ENCODE assay signal across 8 cellular contexts in genomic region chr17:29664743-29665479, GRCh38. TPM values are rescaled to one million over a fixed set of nuclear protein-coding genes. Genes with fewer than 3 reads are reported as not detected.
DNase-seq lines count a peak whose midpoint lies in the region; ATAC-seq, FAIRE-seq and TF ChIP-seq lines count a peak whose summit lies in the region.

No MANE protein-coding gene starts in this region.

- CTCF ChIA-PET in activated CD8-positive, alpha-beta T cell treated with anti-CD3 and anti-CD28 coated beads, Interleukin-2, amount 10 ng/mL, durations not matched to agents 7 days and 5 days (lab: Charles Lee): interaction anchor here (0.8 to 4.7 kb wide), 7 partner anchors 11 to 365 kb away, joined by 3 to 21 read pairs (median 4); no protein-coding TSS in a partner anchor

- no peak overlapping the region for H3K4me3 Mint-ChIP-seq in activated CD8-positive, alpha-beta T cell treated with anti-CD3 and anti-CD28 coated beads, Interleukin-2, amount 10 ng/mL, durations not matched to agents 7 days and 5 days

- H3K36me3 Mint-ChIP-seq in activated CD8-positive, alpha-beta T cell treated with anti-CD3 and anti-CD28 coated beads, Interleukin-2, amount 10 ng/mL, durations not matched to agents 7 days and 5 days (ENCODE audit: low read depth): peaks cover 54% of the 10 kb centered on the region

- peak; percentile 5 for FAIRE-seq in GM12892 (lab: Jason Lieb, UNC)

- H3K36me3 ChIP-seq in ACC112 (ENCODE audit: insufficient read depth, low read length): peaks cover 10% of the 10 kb centered on the region

- POLR2A ChIA-PET in activated CD8-positive, alpha-beta T cell treated with anti-CD3 and anti-CD28 coated beads, Interleukin-2, amount 10 ng/mL, durations not matched to agents 7 days and 5 days (lab: Charles Lee): interaction anchor here (1.6 kb wide), 1 partner anchor 42 kb away, joined by 3 read pairs; no protein-coding TSS in a partner anchor

- peaks cover 20% of the 10 kb centered on the region for H3K4me1 Mint-ChIP-seq in activated CD8-positive, alpha-beta T cell treated with anti-CD3 and anti-CD28 coated beads, Interleukin-2, amount 10 ng/mL, durations not matched to agents 7 days and 5 days (ENCODE audit: low read depth)

- H3K27ac ChIP-seq in ACC112 (ENCODE audit: low read depth, low read length): peak overlapping the region; percentile 72

- H3K4me1 ChIP-seq in ACC112 (ENCODE audit: control insufficient read depth, insufficient read depth, low read length, unreplicated experiment): peaks cover 15% of the 10 kb centered on the region

- peak overlapping the region; percentile 39 for H3K27ac Mint-ChIP-seq in activated CD8-positive, alpha-beta T cell treated with anti-CD3 and anti-CD28 coated beads, Interleukin-2, amount 10 ng/mL, durations not matched to agents 7 days and 5 days

- H2AFZ ChIP-seq in ACC112 (ENCODE audit: low read length, unreplicated experiment): no peak overlapping the region

- DNase-seq in GM12892 (ENCODE audit: insufficient read length) (no peak), iris pigment epithelial cell (ENCODE audit: low read depth) (peak; percentile 82), amygdala (lab: John Stamatoyannopoulos, UW) (no peak), GM19238 (ENCODE audit: insufficient read length, low spot score) (no peak)
- DNase-seq in activated CD8-positive, alpha-beta T cell treated with anti-CD3 and anti-CD28 coated beads, Interleukin-2, amount 10 ng/mL, durations not matched to agents 7 days and 5 days: no peak

- H3K27me3 ChIP-seq in ACC112 (ENCODE audit: insufficient read depth, low read length): no peaks in the 10 kb centered on the region

- no peaks in the 10 kb centered on the region for H3K79me2 ChIP-seq in ACC112 (ENCODE audit: control insufficient read depth, insufficient read depth, low read length, unreplicated experiment)

- no peak for ATAC-seq in activated CD8-positive, alpha-beta T cell treated with anti-CD3 and anti-CD28 coated beads, Interleukin-2, amount 10 ng/mL, durations not matched to agents 7 days and 5 days
- ATAC-seq in HG03280 (IDR thresholded peaks at IDR 0.05; ENCODE audit: unreplicated experiment) (no peak), HG02623 (IDR thresholded peaks at IDR 0.05; ENCODE audit: unreplicated experiment) (no peak)

- H3K4me3 ChIP-seq in ACC112 (ENCODE audit: low read depth, low read length): no peak overlapping the region

- TF ChIP-seq POLR2A in GM12892 (IDR thresholded peaks at IDR 0.05; ENCODE audit: low read depth, low read length): no peak

- no peaks in the 10 kb centered on the region for H3K9me3 Mint-ChIP-seq in activated CD8-positive, alpha-beta T cell treated with anti-CD3 and anti-CD28 coated beads, Interleukin-2, amount 10 ng/mL, durations not matched to agents 7 days and 5 days (ENCODE audit: insufficient read depth)

- H3K27me3 Mint-ChIP-seq in activated CD8-positive, alpha-beta T cell treated with anti-CD3 and anti-CD28 coated beads, Interleukin-2, amount 10 ng/mL, durations not matched to agents 7 days and 5 days (ENCODE audit: low read depth): no peaks in the 10 kb centered on the region

RNA-seq across cellular contexts. Expression of gene CORO6, which starts 42.2 kb away (rescaled TPM):
- 0.70 TPM for polyA plus RNA-seq in GM12892 (2012; ENCODE audit: missing spikeins)
- 1 to 10 TPM; 6.2 to 6.3 TPM for total RNA-seq in activated CD8-positive, alpha-beta T cell treated with anti-CD3 and anti-CD28 coated beads, Interleukin-2, amount 10 ng/mL, durations not matched to agents 7 days and 5 days
